ENCODE assay signal across 2 cellular contexts in genomic region chr20:10637563-10637962, GRCh38.
TF ChIP-seq lines count a peak whose summit lies in the region.

No MANE protein-coding gene starts in this region.

TF ChIP-seq in GM23338, 12 proteins besides CTCF, POLR2A, EP300 and RAD21:
- TF ChIP-seq CREB1 (CRISPR knock-in tag; IDR thresholded peaks at IDR 0.05; ENCODE audit: low read depth) (no peak), ZNF462 (CRISPR knock-in tag; IDR thresholded peaks at IDR 0.05) (peak; percentile 78), NANOG (IDR thresholded peaks at IDR 0.05; ENCODE audit: borderline replicate concordance) (peak; percentile 77)

TF ChIP-seq in WTC11, 78 proteins besides CTCF, POLR2A, EP300 and RAD21 (continues in another document):
- TF ChIP-seq NR3C1 (CRISPR knock-in tag; conservative IDR thresholded peaks at IDR 0.05; ENCODE audit: low read depth) (no peak), ATF3 (CRISPR knock-in tag; conservative IDR thresholded peaks at IDR 0.05) (no peak), IRF1 (CRISPR knock-in tag; IDR thresholded peaks at IDR 0.05) (no peak), FOXK1 (CRISPR knock-in tag; IDR thresholded peaks at IDR 0.05) (peak; percentile 77), ZNF219 (CRISPR knock-in tag; IDR thresholded peaks at IDR 0.05; ENCODE audit: borderline replicate concordance) (no peak), FOXJ3 (CRISPR knock-in tag; IDR thresholded peaks at IDR 0.05; ENCODE audit: borderline replicate concordance) (no peak), NR1H2 (CRISPR knock-in tag; IDR thresholded peaks at IDR 0.05) (no peak), ATF2 (CRISPR knock-in tag; IDR thresholded peaks at IDR 0.05; ENCODE audit: borderline replicate concordance, low read depth) (no peak), ZNF281 (CRISPR knock-in tag; IDR thresholded peaks at IDR 0.05) (no peak), ZNF532 (CRISPR knock-in tag; IDR thresholded peaks at IDR 0.05; ENCODE audit: borderline replicate concordance) (no peak), MAX (CRISPR knock-in tag; IDR thresholded peaks at IDR 0.05) (peak; percentile 47; the same call in 1 of the 2 replicates), E2F4 (CRISPR knock-in tag; IDR thresholded peaks at IDR 0.05; ENCODE audit: borderline replicate concordance, low read depth) (no peak), ZBTB43 (CRISPR knock-in tag; IDR thresholded peaks at IDR 0.05) (peak; percentile 98), OVOL2 (CRISPR knock-in tag; IDR thresholded peaks at IDR 0.05; ENCODE audit: borderline replicate concordance) (no peak), RORB (CRISPR knock-in tag; IDR thresholded peaks at IDR 0.05) (no peak), TEAD1 (CRISPR knock-in tag; IDR thresholded peaks at IDR 0.05) (peak; percentile 37; the same call in 1 of the 2 replicates), E2F1 (CRISPR knock-in tag; IDR thresholded peaks at IDR 0.05) (no peak), CREB1 (CRISPR knock-in tag; IDR thresholded peaks at IDR 0.05) (no peak), GRHL2 (CRISPR knock-in tag; IDR thresholded peaks at IDR 0.05; ENCODE audit: insufficient replicate concordance, severe bottlenecking) (no peak), NFATC4 (CRISPR knock-in tag; IDR thresholded peaks at IDR 0.05) (no peak), ZNF138 (CRISPR knock-in tag; conservative IDR thresholded peaks at IDR 0.05) (no peak), ZNF396 (CRISPR knock-in tag; IDR thresholded peaks at IDR 0.05; ENCODE audit: borderline replicate concordance) (no peak), TCF7 (CRISPR knock-in tag; IDR thresholded peaks at IDR 0.05; ENCODE audit: low read depth) (no peak), NR2C2 (CRISPR knock-in tag; IDR thresholded peaks at IDR 0.05) (no peak), AFF4 (CRISPR knock-in tag; IDR thresholded peaks at IDR 0.05; ENCODE audit: borderline replicate concordance) (no peak), STAT6 (CRISPR knock-in tag; conservative IDR thresholded peaks at IDR 0.05; ENCODE audit: low read depth) (no peak), AR (CRISPR knock-in tag; IDR thresholded peaks at IDR 0.05) (no peak), ESRRA (CRISPR knock-in tag; IDR thresholded peaks at IDR 0.05; ENCODE audit: borderline replicate concordance) (no peak)
